ENCODE assay signal across 22 cellular contexts in genomic region chr3:138881233-138881632, GRCh38. TPM values are rescaled to one million over a fixed set of nuclear protein-coding genes. Genes with fewer than 3 reads are reported as not detected.
A peak's percentile ranks its signal among the peaks of the same experiment; 100 is the strongest.
DNase-seq lines count a peak whose midpoint lies in the region; ATAC-seq, FAIRE-seq and TF ChIP-seq lines count a peak whose summit lies in the region.
"Had no signal": no experiment of that assay in that cellular context is flagged by ENCODE, and none has a peak within 500 bp of the region (broad histone marks: within the 10 kb centered on the region; RNA-seq: fewer than 3 reads in every experiment).

No MANE protein-coding gene starts in this region.

- no peak overlapping the region for H3K4me3 Mint-ChIP-seq in activated naive CD8-positive, alpha-beta T cell treated with anti-CD3 and anti-CD28 coated beads, Interleukin-2, amount 50 U/mL, for 24 hours
- H3K4me3 Mint-ChIP-seq in activated naive CD8-positive, alpha-beta T cell treated with anti-CD3 and anti-CD28 coated beads for 36 hours = no peak overlapping the region
- H3K4me3 Mint-ChIP-seq in endodermal cell = no peak overlapping the region
- H3K4me3 Mint-ChIP-seq: CD4-positive, CD25-positive, alpha-beta regulatory T cell; GM23338 had no signal

- H3K27ac Mint-ChIP-seq in activated naive CD8-positive, alpha-beta T cell treated with anti-CD3 and anti-CD28 coated beads, Interleukin-2, amount 50 U/mL, for 24 hours = no peak overlapping the region
- no peak overlapping the region for H3K27ac Mint-ChIP-seq in activated naive CD8-positive, alpha-beta T cell treated with anti-CD3 and anti-CD28 coated beads for 36 hours
- no peak overlapping the region for H3K27ac Mint-ChIP-seq in endodermal cell
- H3K27ac Mint-ChIP-seq: CD4-positive, CD25-positive, alpha-beta regulatory T cell; GM23338 had no signal

- no peak for FAIRE-seq in pancreas (lab: Jason Lieb, UNC)
- FAIRE-seq: A204.1, HTR-8/SVneo had no signal

- H3K79me2 ChIP-seq in MM.1S (ENCODE audit: low read length) = no peaks in the 10 kb centered on the region

- intact Hi-C loops in pancreas (cut with DNase I) = no loop called here

- H3F3A ChIP-seq in MM.1S (ENCODE audit: insufficient read depth, low read length) = no peaks in the 10 kb centered on the region

- no peaks in the 10 kb centered on the region for H3K9me2 ChIP-seq in MM.1S (replicated peaks; ENCODE audit: insufficient read depth, low read length)

- H3K36me3 ChIP-seq in endodermal cell (ENCODE audit: control insufficient read depth, insufficient read depth, low read length) (no peaks in the 10 kb centered on the region), pancreas (no peaks in the 10 kb centered on the region), MM.1S (replicated peaks; ENCODE audit: insufficient read depth, low read length) (no peaks in the 10 kb centered on the region)
- H3K36me3 ChIP-seq: BE2C had no signal

- no peaks in the 10 kb centered on the region for H3K36me3 Mint-ChIP-seq in activated naive CD8-positive, alpha-beta T cell treated with anti-CD3 and anti-CD28 coated beads, Interleukin-2, amount 50 U/mL, for 24 hours (ENCODE audit: low read depth)
- no peaks in the 10 kb centered on the region for H3K36me3 Mint-ChIP-seq in activated naive CD8-positive, alpha-beta T cell treated with anti-CD3 and anti-CD28 coated beads for 36 hours
- H3K36me3 Mint-ChIP-seq in endodermal cell (ENCODE audit: low read depth) = peaks cover 6% of the 10 kb centered on the region
- H3K36me3 Mint-ChIP-seq: CD4-positive, CD25-positive, alpha-beta regulatory T cell had no signal

- no peak overlapping the region for H3K27ac ChIP-seq in endodermal cell (ENCODE audit: low read depth, low read length)
- no peak overlapping the region for H3K27ac ChIP-seq in pancreas
- no peak overlapping the region for H3K27ac ChIP-seq in MM.1S (ENCODE audit: low read length)

- H3K4me2 ChIP-seq in MM.1S (ENCODE audit: low read depth, low read length) = no peak overlapping the region
- H3K4me2 ChIP-seq: GM23338 had no signal

- no peaks in the 10 kb centered on the region for H3K27me3 ChIP-seq in endodermal cell (ENCODE audit: control insufficient read depth, insufficient read depth, low read length, poor library complexity, severe bottlenecking)
- H3K27me3 ChIP-seq in pancreas = no peaks in the 10 kb centered on the region
- no peaks in the 10 kb centered on the region for H3K27me3 ChIP-seq in MM.1S (replicated peaks; ENCODE audit: insufficient read depth, low read length)
- H3K27me3 ChIP-seq: BE2C had no signal

- H3K9me3 Mint-ChIP-seq in activated naive CD8-positive, alpha-beta T cell treated with anti-CD3 and anti-CD28 coated beads, Interleukin-2, amount 50 U/mL, for 24 hours = peaks cover 4% of the 10 kb centered on the region
- no peaks in the 10 kb centered on the region for H3K9me3 Mint-ChIP-seq in activated naive CD8-positive, alpha-beta T cell treated with anti-CD3 and anti-CD28 coated beads for 36 hours
- peaks cover 13% of the 10 kb centered on the region for H3K9me3 Mint-ChIP-seq in endodermal cell
- H3K9me3 Mint-ChIP-seq: GM23338 had no signal

- no peak for DNase-seq in activated naive CD8-positive, alpha-beta T cell treated with anti-CD3 and anti-CD28 coated beads, Interleukin-2, amount 50 U/mL, for 24 hours
- DNase-seq in activated naive CD8-positive, alpha-beta T cell treated with anti-CD3 and anti-CD28 coated beads for 36 hours = no peak
- DNase-seq in endodermal cell (no peak), pancreas (no peak), HK-2 (ENCODE audit: unreplicated experiment) (no peak), MM.1S (no peak)
- DNase-seq in stimulated activated CD4-positive, alpha-beta T cell treated with anti-CD3 and anti-CD28 coated beads, Interleukin-4, amount 100 ng/mL, for 4 hours = no peak
- DNase-seq: BE2C; Caco-2; CD4-positive, CD25-positive, alpha-beta regulatory T cell; DMS153; GF-D8; HCEC 1CT; IMR-90; NCI-H1092 treated with DMSO at 0.1 percent for 48 hours; NCI-H2081 treated with DMSO at 0.1 percent for 48 hours; NCI-H446 treated with DMSO at 0.1 percent for 48 hours; NCI-H69; SHP77 had no signal

- peaks cover 30% of the 10 kb centered on the region for H3K9me3 ChIP-seq in endodermal cell (ENCODE audit: control insufficient read depth, low read length)
- H3K9me3 ChIP-seq in pancreas = no peaks in the 10 kb centered on the region
- no peaks in the 10 kb centered on the region for H3K9me3 ChIP-seq in MM.1S (replicated peaks; ENCODE audit: insufficient read depth, low read length)
- H3K9me3 ChIP-seq: BE2C, Caco-2 had no signal

- H4K20me1 ChIP-seq in MM.1S (ENCODE audit: insufficient read depth, low read length) = no peaks in the 10 kb centered on the region

- ATAC-seq in activated naive CD8-positive, alpha-beta T cell treated with anti-CD3 and anti-CD28 coated beads, Interleukin-2, amount 50 U/mL, for 24 hours = peak; percentile 36
- peak; percentile 40 to 75 (median 68) for ATAC-seq in pancreas
- ATAC-seq: GM23338 had no signal

- TF ChIP-seq CTCF in endodermal cell (conservative IDR thresholded peaks at IDR 0.05) (no peak), pancreas (IDR thresholded peaks at IDR 0.05) (no peak), MM.1S (IDR thresholded peaks at IDR 0.05; ENCODE audit: low read length) (no peak)

- 80 to 97% methylated on average over 1 to 2 of the region's 2 CpGs for WGBS in endodermal cell (ENCODE audit: insufficient coverage in 1 of 2, insufficient read length in 1 of 2), 2 experiments
- 58 to 62% methylated on average over 2 of the region's 2 CpGs for WGBS in pancreas, 2 donors

- H3K9ac ChIP-seq in endodermal cell (ENCODE audit: extremely low read depth, low read length, poor library complexity, severe bottlenecking) (no peak overlapping the region), MM.1S (ENCODE audit: low read length) (no peak overlapping the region)

- H3K4me3 ChIP-seq in endodermal cell (ENCODE audit: low read length) = peak overlapping the region; percentile 49
- no peak overlapping the region for H3K4me3 ChIP-seq in pancreas
- H3K4me3 ChIP-seq in MM.1S (ENCODE audit: low read length) = no peak overlapping the region
- H3K4me3 ChIP-seq: GM23338 had no signal

- H3K27me3 Mint-ChIP-seq in activated naive CD8-positive, alpha-beta T cell treated with anti-CD3 and anti-CD28 coated beads, Interleukin-2, amount 50 U/mL, for 24 hours = no peaks in the 10 kb centered on the region
- no peaks in the 10 kb centered on the region for H3K27me3 Mint-ChIP-seq in activated naive CD8-positive, alpha-beta T cell treated with anti-CD3 and anti-CD28 coated beads for 36 hours
- no peaks in the 10 kb centered on the region for H3K27me3 Mint-ChIP-seq in endodermal cell (ENCODE audit: insufficient read depth)
- H3K27me3 Mint-ChIP-seq: CD4-positive, CD25-positive, alpha-beta regulatory T cell had no signal

- no peaks in the 10 kb centered on the region for H3K4me1 Mint-ChIP-seq in activated naive CD8-positive, alpha-beta T cell treated with anti-CD3 and anti-CD28 coated beads, Interleukin-2, amount 50 U/mL, for 24 hours
- H3K4me1 Mint-ChIP-seq in activated naive CD8-positive, alpha-beta T cell treated with anti-CD3 and anti-CD28 coated beads for 36 hours = no peaks in the 10 kb centered on the region
- peaks cover 8% of the 10 kb centered on the region for H3K4me1 Mint-ChIP-seq in endodermal cell
- H3K4me1 Mint-ChIP-seq: CD4-positive, CD25-positive, alpha-beta regulatory T cell had no signal

- no peak overlapping the region for H2AFZ ChIP-seq in MM.1S (ENCODE audit: low read length)
- H2AFZ ChIP-seq: GM23338 had no signal

- peaks cover 2% of the 10 kb centered on the region for H3K4me1 ChIP-seq in endodermal cell (ENCODE audit: control insufficient read depth, insufficient read depth, low read length)
- H3K4me1 ChIP-seq in pancreas = no peaks in the 10 kb centered on the region
- H3K4me1 ChIP-seq in MM.1S (ENCODE audit: low read length) = no peaks in the 10 kb centered on the region
- H3K4me1 ChIP-seq: BE2C, Caco-2 had no signal

RNA-seq across cellular contexts. Expression of gene PIK3CB, which starts 46.5 kb away (rescaled TPM):
- total RNA-seq in activated naive CD8-positive, alpha-beta T cell treated with anti-CD3 and anti-CD28 coated beads for 36 hours = 10 to 100 TPM; 17.4 to 20.5 TPM
- 10 to 100 TPM; 51.4 to 53.0 TPM for total RNA-seq in endodermal cell
- 22.5 TPM for polyA plus RNA-seq in endodermal cell (2013, experiment 1 of 2)
- 23.9 TPM for polyA plus RNA-seq in endodermal cell (2013, experiment 2 of 2)
- 10 to 100 TPM; 23.0 to 36.4 (median 25.4) TPM for total RNA-seq in pancreas
- 1 to 10 TPM; 8.2 to 9.7 TPM for polyA plus RNA-seq in pancreas
